In genomic region chr9:9679433-9679832, GRCh38 we compare ENCODE assay signal across 24 cellular contexts.
DNase-seq lines count a peak whose midpoint lies in the region; ATAC-seq, FAIRE-seq and TF ChIP-seq lines count a peak whose summit lies in the region.
"Had no signal": no experiment of that assay in that cellular context is flagged by ENCODE, and none has a peak within 500 bp of the region (broad histone marks: within the 10 kb centered on the region; RNA-seq: fewer than 3 reads in every experiment).

No MANE protein-coding gene starts in this region.

- no peaks in the 10 kb centered on the region for H3K27me3 Mint-ChIP-seq in chondrocyte (ENCODE audit: low read depth)
- no peaks in the 10 kb centered on the region for H3K27me3 Mint-ChIP-seq in CD4-positive, alpha-beta memory T cell
- H3K27me3 Mint-ChIP-seq: CD4-positive, alpha-beta T cell; CD8-positive, alpha-beta memory T cell had no signal

- H3K27me3 ChIP-seq in neural cell (ENCODE audit: insufficient read depth, low read depth, low read length): no peaks in the 10 kb centered on the region
- H3K27me3 ChIP-seq in CD4-positive, alpha-beta memory T cell (ENCODE audit: insufficient read depth, low read length): no peaks in the 10 kb centered on the region
- H3K27me3 ChIP-seq: BLaER1 treated with 17β-estradiol and CSF1 and Interleukin-3, amounts not matched to agents 10 nM and 100 nM had no signal

- TF ChIP-seq RAD21 in neural cell (conservative IDR thresholded peaks at IDR 0.05): no peak

- no peaks in the 10 kb centered on the region for H3K4me1 ChIP-seq in CD4-positive, alpha-beta memory T cell (ENCODE audit: insufficient read depth, low read length)
- H3K4me1 ChIP-seq: BLaER1 treated with 17β-estradiol and CSF1 and Interleukin-3, amounts not matched to agents 10 nM and 100 nM had no signal

- no peak for TF ChIP-seq EP300 in neural cell (conservative IDR thresholded peaks at IDR 0.05; ENCODE audit: poor library complexity, severe bottlenecking)

- H3K4me3 Mint-ChIP-seq in chondrocyte (ENCODE audit: unreplicated experiment): no peak overlapping the region
- no peak overlapping the region for H3K4me3 Mint-ChIP-seq in CD4-positive, alpha-beta memory T cell
- H3K4me3 Mint-ChIP-seq: B cell; CD4-positive, alpha-beta T cell; CD8-positive, alpha-beta memory T cell had no signal

- H3K27ac ChIP-seq in neural cell (ENCODE audit: low read length): no peak overlapping the region
- H3K27ac ChIP-seq in CD4-positive, alpha-beta memory T cell (ENCODE audit: low read depth, low read length): no peak overlapping the region
- H3K27ac ChIP-seq: BLaER1 treated with 17β-estradiol and CSF1 and Interleukin-3, amounts not matched to agents 10 nM and 100 nM; C4-2B had no signal

- CTCF ChIA-PET in CD4-positive, alpha-beta memory T cell (lab: Charles Lee; ENCODE audit: partially characterized antibody): no interaction called here

- no peak overlapping the region for H2AFZ ChIP-seq in neural cell (ENCODE audit: low read depth, low read length)

- H3K36me3 ChIP-seq in neural cell (ENCODE audit: insufficient read depth, low read length): no peaks in the 10 kb centered on the region
- H3K36me3 ChIP-seq in CD4-positive, alpha-beta memory T cell (ENCODE audit: insufficient read depth, low read length): no peaks in the 10 kb centered on the region
- H3K36me3 ChIP-seq: BLaER1 treated with 17β-estradiol and CSF1 and Interleukin-3, amounts not matched to agents 10 nM and 100 nM had no signal

- no peaks in the 10 kb centered on the region for H3K79me2 ChIP-seq in neural cell (replicated peaks; ENCODE audit: insufficient read depth, low read length)

- TF ChIP-seq CTCF in chondrocyte (IDR thresholded peaks at IDR 0.05) (no peak), neural cell (IDR thresholded peaks at IDR 0.05; ENCODE audit: poor library complexity, severe bottlenecking) (no peak)

- H3K4me3 ChIP-seq in neural cell (ENCODE audit: low read length): no peak overlapping the region
- H3K4me3 ChIP-seq in CD4-positive, alpha-beta memory T cell (ENCODE audit: low read length in 2 of 2): no peak overlapping the region
- H3K4me3 ChIP-seq: BLaER1 treated with 17β-estradiol and CSF1 and Interleukin-3, amounts not matched to agents 10 nM and 100 nM; GM12878 had no signal

- no peaks in the 10 kb centered on the region for H4K20me1 ChIP-seq in neural cell (ENCODE audit: insufficient read depth)
- H4K20me1 ChIP-seq: BLaER1 treated with 17β-estradiol and CSF1 and Interleukin-3, amounts not matched to agents 10 nM and 100 nM had no signal

- H3K4me1 Mint-ChIP-seq in chondrocyte (ENCODE audit: low read depth): peaks cover 19% of the 10 kb centered on the region
- no peaks in the 10 kb centered on the region for H3K4me1 Mint-ChIP-seq in CD4-positive, alpha-beta memory T cell
- H3K4me1 Mint-ChIP-seq: B cell; CD8-positive, alpha-beta memory T cell had no signal

- FAIRE-seq in urothelium cell line (lab: Jason Lieb, UNC): no peak
- FAIRE-seq: A204.1, GM12878, GM12892, GM18507 had no signal

- no peak for DNase-seq in chondrocyte (ENCODE audit: low spot score)
- no peak for DNase-seq in left cardiac atrium
- DNase-seq in CD4-positive, alpha-beta memory T cell: no peak
- DNase-seq in urothelium cell line (ENCODE audit: low spot score): no peak
- DNase-seq: 8988T; ACHN; CD4-positive, alpha-beta T cell; CD8-positive, alpha-beta memory T cell; COR-L47; DMS 273 treated with DMSO at 0.1 percent for 48 hours; DMS153; DMS53; DMS79; DND-41; EL; GDM1 had no signal

- no peaks in the 10 kb centered on the region for H3K9me3 ChIP-seq in neural cell (ENCODE audit: low read length)
- no peaks in the 10 kb centered on the region for H3K9me3 ChIP-seq in CD4-positive, alpha-beta memory T cell (ENCODE audit: control insufficient read depth in 1 of 2, low read length in 2 of 2)
- H3K9me3 ChIP-seq: BLaER1 treated with 17β-estradiol and CSF1 and Interleukin-3, amounts not matched to agents 10 nM and 100 nM had no signal

- H3K9ac ChIP-seq in neural cell (ENCODE audit: low read length): no peak overlapping the region
- H3K9ac ChIP-seq: BLaER1 treated with 17β-estradiol and CSF1 and Interleukin-3, amounts not matched to agents 10 nM and 100 nM had no signal

- no peak for ATAC-seq in left cardiac atrium
- ATAC-seq: GM12878 had no signal

- POLR2A ChIA-PET in CD4-positive, alpha-beta memory T cell (lab: Charles Lee; ENCODE audit: partially characterized antibody): no interaction called here

- no peaks in the 10 kb centered on the region for H3K9me3 Mint-ChIP-seq in chondrocyte (ENCODE audit: low read depth)
- H3K9me3 Mint-ChIP-seq in CD4-positive, alpha-beta memory T cell: peaks cover 0 to 5% (median 3%) of the 10 kb centered on the region in 8 donors

- H3K9me2 ChIP-seq in neural cell (ENCODE audit: insufficient read depth, low read length): no peaks in the 10 kb centered on the region

- intact Hi-C loops in left cardiac atrium (cut with DNase I): no loop called here
- intact Hi-C loops in CD4-positive, alpha-beta memory T cell (cut with micrococcal nuclease): no loop called here

- peak overlapping the region; percentile 36 for H3K27ac Mint-ChIP-seq in chondrocyte (ENCODE audit: unreplicated experiment)
- H3K27ac Mint-ChIP-seq in CD4-positive, alpha-beta memory T cell: no peak overlapping the region
- H3K27ac Mint-ChIP-seq: B cell; CD4-positive, alpha-beta T cell; CD8-positive, alpha-beta memory T cell had no signal

- no peak overlapping the region for H3K4me2 ChIP-seq in neural cell (ENCODE audit: low read length)
- H3K4me2 ChIP-seq: BLaER1 treated with 17β-estradiol and CSF1 and Interleukin-3, amounts not matched to agents 10 nM and 100 nM had no signal

- no peaks in the 10 kb centered on the region for H3K36me3 Mint-ChIP-seq in chondrocyte (ENCODE audit: low read depth)
- H3K36me3 Mint-ChIP-seq in CD4-positive, alpha-beta memory T cell: no peaks in the 10 kb centered on the region
- H3K36me3 Mint-ChIP-seq: CD8-positive, alpha-beta memory T cell had no signal

- H3F3A ChIP-seq in neural cell (ENCODE audit: insufficient read depth, low read length, poor library complexity, severe bottlenecking): no peaks in the 10 kb centered on the region

TF ChIP-seq in neural cell, 6 proteins besides CTCF, POLR2A, EP300 and RAD21:
- TF ChIP-seq, protein P1, sequence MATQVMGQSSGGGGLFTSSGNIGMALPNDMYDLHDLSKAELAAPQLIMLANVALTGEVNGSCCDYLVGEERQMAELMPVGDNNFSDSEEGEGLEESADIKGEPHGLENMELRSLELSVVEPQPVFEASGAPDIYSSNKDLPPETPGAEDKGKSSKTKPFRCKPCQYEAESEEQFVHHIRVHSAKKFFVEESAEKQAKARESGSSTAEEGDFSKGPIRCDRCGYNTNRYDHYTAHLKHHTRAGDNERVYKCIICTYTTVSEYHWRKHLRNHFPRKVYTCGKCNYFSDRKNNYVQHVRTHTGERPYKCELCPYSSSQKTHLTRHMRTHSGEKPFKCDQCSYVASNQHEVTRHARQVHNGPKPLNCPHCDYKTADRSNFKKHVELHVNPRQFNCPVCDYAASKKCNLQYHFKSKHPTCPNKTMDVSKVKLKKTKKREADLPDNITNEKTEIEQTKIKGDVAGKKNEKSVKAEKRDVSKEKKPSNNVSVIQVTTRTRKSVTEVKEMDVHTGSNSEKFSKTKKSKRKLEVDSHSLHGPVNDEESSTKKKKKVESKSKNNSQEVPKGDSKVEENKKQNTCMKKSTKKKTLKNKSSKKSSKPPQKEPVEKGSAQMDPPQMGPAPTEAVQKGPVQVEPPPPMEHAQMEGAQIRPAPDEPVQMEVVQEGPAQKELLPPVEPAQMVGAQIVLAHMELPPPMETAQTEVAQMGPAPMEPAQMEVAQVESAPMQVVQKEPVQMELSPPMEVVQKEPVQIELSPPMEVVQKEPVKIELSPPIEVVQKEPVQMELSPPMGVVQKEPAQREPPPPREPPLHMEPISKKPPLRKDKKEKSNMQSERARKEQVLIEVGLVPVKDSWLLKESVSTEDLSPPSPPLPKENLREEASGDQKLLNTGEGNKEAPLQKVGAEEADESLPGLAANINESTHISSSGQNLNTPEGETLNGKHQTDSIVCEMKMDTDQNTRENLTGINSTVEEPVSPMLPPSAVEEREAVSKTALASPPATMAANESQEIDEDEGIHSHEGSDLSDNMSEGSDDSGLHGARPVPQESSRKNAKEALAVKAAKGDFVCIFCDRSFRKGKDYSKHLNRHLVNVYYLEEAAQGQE (IDR thresholded peaks at IDR 0.05; ENCODE audit: borderline replicate concordance): peak; percentile 9
- no peak for TF ChIP-seq SMC3 (conservative IDR thresholded peaks at IDR 0.05; ENCODE audit: poor library complexity)
